Comparison of ENCODE assay signal across 23 cellular contexts in genomic region chr10:15784662-15785300, GRCh38.
A peak's percentile ranks its signal among the peaks of the same experiment; 100 is the strongest.
DNase-seq lines count a peak whose midpoint lies in the region; ATAC-seq, FAIRE-seq and TF ChIP-seq lines count a peak whose summit lies in the region.
"Had no signal": no experiment of that assay in that cellular context is flagged by ENCODE, and none has a peak within 500 bp of the region (broad histone marks: within the 10 kb centered on the region; RNA-seq: fewer than 3 reads in every experiment).

No MANE protein-coding gene starts in this region.

- no peak overlapping the region for H4K91ac ChIP-seq in H1 (replicated peaks; ENCODE audit: insufficient read length, low read length)
- no peak overlapping the region for H4K91ac ChIP-seq in mesenchymal stem cell (ENCODE audit: low read length)

- H3K79me2 ChIP-seq in H1 (ENCODE audit: control insufficient read depth in 1 of 2, insufficient read depth in 2 of 2, low read length in 2 of 2), result no peaks in the 10 kb centered on the region

- TF ChIP-seq CTCF in C4-2B (conservative IDR thresholded peaks at IDR 0.05) (no peak), H1 (IDR thresholded peaks at IDR 0.05; ENCODE audit: control extremely low read depth in 1 of 3, insufficient read depth in 1 of 3, low read depth in 1 of 3, low read length in 3 of 3) (no peak)

- H3K4ac ChIP-seq in H1 (replicated peaks; ENCODE audit: insufficient read length, low read depth, low read length) (no peak overlapping the region), mesenchymal stem cell (ENCODE audit: low read depth in 1 of 2, low read length in 2 of 2) (no peak overlapping the region)

- no peaks in the 10 kb centered on the region for H3K9me3 ChIP-seq in H1 (ENCODE audit: insufficient read depth in 2 of 2, low read depth in 1 of 2, low read length in 1 of 2)
- H3K9me3 ChIP-seq in mesenchymal stem cell (ENCODE audit: control insufficient read depth, low read length), result no peaks in the 10 kb centered on the region
- H3K9me3 ChIP-seq: tibial nerve had no signal

- H3K27ac ChIP-seq in C4-2B (peak overlapping the region; percentile 73), H1 (ENCODE audit: low read depth, low read length) (no peak overlapping the region), mesenchymal stem cell (ENCODE audit: low read length, poor library complexity, severe bottlenecking) (no peak overlapping the region)
- H3K27ac ChIP-seq: cardiac muscle cell, tibial nerve had no signal

- CTCF ChIA-PET in H1 (lab: Charles Lee; ENCODE audit: partially characterized antibody), result no interaction called here

- H4K5ac ChIP-seq in H1 (ENCODE audit: insufficient read length, low read depth, low read length), result no peak overlapping the region

- ATAC-seq in HG02798 (IDR thresholded peaks at IDR 0.05; ENCODE audit: poor library complexity, unreplicated experiment) (no peak), GM19455 (IDR thresholded peaks at IDR 0.05; ENCODE audit: unreplicated experiment) (no peak)
- ATAC-seq: Panc1 had no signal

- H3K23me2 ChIP-seq in H1 (ENCODE audit: low read depth, low read length), result no peaks in the 10 kb centered on the region

- H2BK20ac ChIP-seq in H1 (ENCODE audit: low read length), result no peak overlapping the region

- H3K4me1 ChIP-seq in H1 (replicated peaks in 1 of 4; ENCODE audit: control insufficient read depth in 3 of 4, insufficient read depth in 4 of 4, low read length in 3 of 4) (peaks cover 0 to 8% (median 4%) of the 10 kb centered on the region in 4 experiments; a peak in 2 of 7 replicates), mesenchymal stem cell (ENCODE audit: control insufficient read depth, insufficient read depth, low read depth, low read length) (peaks cover 2% of the 10 kb centered on the region)

- FAIRE-seq in H1 (lab: Jason Lieb, UNC) (peak; percentile 57), GM12892 (lab: Jason Lieb, UNC) (no peak)

- H3K4me2 ChIP-seq in H1 (ENCODE audit: insufficient read depth in 1 of 2, low read depth in 2 of 2, low read length in 2 of 2) (0 out of 4 replicates have a peak overlapping the region, but pooled peaks of 1 of the 2 experiments have one; percentile 30), mesenchymal stem cell (ENCODE audit: low read length, poor library complexity, severe bottlenecking) (no peak overlapping the region)

- POLR2A ChIA-PET in H1 (lab: Charles Lee; ENCODE audit: partially characterized antibody), result no interaction called here

- H3K56ac ChIP-seq in H1 (replicated peaks; ENCODE audit: insufficient read length, low read depth, low read length), result no peak overlapping the region

- TF ChIP-seq POLR2A in H1 (IDR thresholded peaks at IDR 0.05; ENCODE audit: control extremely low read depth in 1 of 2, low read depth in 2 of 2, low read length in 2 of 2) (no peak), GM12892 (IDR thresholded peaks at IDR 0.05; ENCODE audit: low read depth, low read length) (no peak)

- H3K79me1 ChIP-seq in H1 (ENCODE audit: low read depth, low read length) (no peaks in the 10 kb centered on the region), mesenchymal stem cell (replicated peaks; ENCODE audit: low read length, poor library complexity, severe bottlenecking) (peaks cover 4% of the 10 kb centered on the region)

- no peak overlapping the region for H3K14ac ChIP-seq in H1 (ENCODE audit: insufficient read length)
- H3K14ac ChIP-seq in mesenchymal stem cell (ENCODE audit: low read length in 2 of 2), result no peak overlapping the region

- no peak overlapping the region for H3K23ac ChIP-seq in H1 (ENCODE audit: insufficient read length)
- no peak overlapping the region for H3K23ac ChIP-seq in mesenchymal stem cell (ENCODE audit: low read length in 2 of 2)

- no peak overlapping the region for H2AFZ ChIP-seq in H1 (ENCODE audit: low read length)
- H2AFZ ChIP-seq in mesenchymal stem cell (ENCODE audit: low read depth, low read length), result no peak overlapping the region

- DNase-seq in M059J (ENCODE audit: low read depth) (peak; percentile 25), H1 (ENCODE audit: low read depth in 1 of 2, low spot score in 2 of 2) (no peak), mesenchymal stem cell (peak; percentile 38), DMS114 treated with DMSO at 0.1 percent for 48 hours (lab: John Stamatoyannopoulos, UW; ENCODE audit: unreplicated experiment) (no peak), GM12892 (ENCODE audit: insufficient read length) (no peak)
- DNase-seq: activated CD4-positive, alpha-beta memory T cell treated with anti-CD3 and anti-CD28 coated beads for 36 hours; activated effector memory CD4-positive, alpha-beta T cell treated with anti-CD3 and anti-CD28 coated beads, Interleukin-2, amount 50 U/mL, for 16 hours; AML-193; CD8-positive, alpha-beta memory T cell; DMS79; hypothalamus; NCI-H1417; NCI-H2107; nucleus accumbens; stimulated activated CD4-positive, alpha-beta T cell treated with anti-CD3 and anti-CD28 coated beads, Interleukin-4, amount 100 ng/mL, for 24 hours; T-helper 2 cell had no signal

- no peak for TF ChIP-seq RAD21 in H1 (IDR thresholded peaks at IDR 0.05 in 1 of 2, conservative IDR thresholded peaks at IDR 0.05 in 1 of 2; ENCODE audit: low read depth in 2 of 2, low read length in 2 of 2)

- no peaks in the 10 kb centered on the region for H3K27me3 ChIP-seq in H1 (replicated peaks in 1 of 4; ENCODE audit: control insufficient read depth in 3 of 4, extremely low read depth in 1 of 4, insufficient read depth in 3 of 4, low read length in 3 of 4)
- H3K27me3 ChIP-seq in mesenchymal stem cell (ENCODE audit: control insufficient read depth in 1 of 2, insufficient read depth in 1 of 2, low read length in 2 of 2), result no peaks in the 10 kb centered on the region
- H3K27me3 ChIP-seq: cardiac muscle cell, tibial nerve had no signal

- H3K36me3 ChIP-seq in H1 (ENCODE audit: control insufficient read depth in 2 of 4, insufficient read depth in 4 of 4, low read length in 3 of 4) (no peaks in the 10 kb centered on the region), mesenchymal stem cell (ENCODE audit: control insufficient read depth in 1 of 2, insufficient read depth in 2 of 2, low read depth in 1 of 2, low read length in 2 of 2) (peaks cover 11 to 84% of the 10 kb centered on the region in 2 experiments)
- H3K36me3 ChIP-seq: cardiac muscle cell had no signal

- H3K18ac ChIP-seq in H1 (ENCODE audit: extremely low read depth, low read length) (no peak overlapping the region), mesenchymal stem cell (ENCODE audit: low read depth in 1 of 2, low read length in 2 of 2) (no peak overlapping the region)

- H2BK5ac ChIP-seq in H1 (ENCODE audit: low read depth, low read length), result no peak overlapping the region
- no peak overlapping the region for H2BK5ac ChIP-seq in mesenchymal stem cell (ENCODE audit: low read depth, low read length, poor library complexity, severe bottlenecking)

- WGBS in H1 (ENCODE audit: extremely low coverage in 1 of 2, insufficient coverage in 1 of 2, insufficient read length in 1 of 2, insufficient replicate concordance in 2 of 2, low coverage in 1 of 2, low lambda C conversion rate in 2 of 2, missing lambda C conversion rate in 1 of 2), 2 experiments, result 83% methylated on average over 8 of the region's 8 CpGs; no CpG with 5 or more reads in 1 of the 2 experiments
- 67% methylated on average over 7 of the region's 8 CpGs for WGBS in mesenchymal stem cell

- H4K8ac ChIP-seq in H1 (ENCODE audit: extremely low read depth, insufficient read depth, low read length) (no peak overlapping the region), mesenchymal stem cell (ENCODE audit: low read length) (no peak overlapping the region)

- no peak overlapping the region; the same call in 1 of the 2 replicates for H2AK5ac ChIP-seq in H1 (ENCODE audit: low read depth, low read length)
- no peak overlapping the region for H2AK5ac ChIP-seq in mesenchymal stem cell (ENCODE audit: low read length, severe bottlenecking)

- H2BK120ac ChIP-seq in H1 (replicated peaks; ENCODE audit: low read depth, low read length) (no peak overlapping the region), mesenchymal stem cell (ENCODE audit: low read depth, low read length) (no peak overlapping the region)

- H2BK12ac ChIP-seq in H1 (ENCODE audit: low read depth, low read length) (no peak overlapping the region), mesenchymal stem cell (ENCODE audit: low read length in 2 of 2) (no peak overlapping the region)

- 0 out of 3 replicates have a peak, but pooled peaks of 1 of the 2 experiments have one; percentile 43 for TF ChIP-seq EP300 in H1 (IDR thresholded peaks at IDR 0.05; ENCODE audit: borderline replicate concordance in 1 of 2, low read depth in 2 of 2, low read length in 2 of 2)

- H3K9ac ChIP-seq in H1 (replicated peaks in 1 of 4; ENCODE audit: extremely low read depth in 1 of 4, low read depth in 3 of 4, low read length in 3 of 4), result no peak overlapping the region
- H3K9ac ChIP-seq in mesenchymal stem cell (ENCODE audit: low read length), result no peak overlapping the region

- H2BK15ac ChIP-seq in H1 (ENCODE audit: low read length) (no peak overlapping the region), mesenchymal stem cell (ENCODE audit: low read depth, poor library complexity, severe bottlenecking) (no peak overlapping the region)

- no peaks in the 10 kb centered on the region for H4K20me1 ChIP-seq in H1 (replicated peaks in 1 of 2; ENCODE audit: control insufficient read depth in 1 of 2, insufficient read depth in 2 of 2, low read length in 2 of 2)

- H3K4me3 ChIP-seq in H1 (ENCODE audit: extremely low read depth in 1 of 4, insufficient read depth in 2 of 4, low read depth in 3 of 4, low read length in 4 of 4) (no peak overlapping the region), mesenchymal stem cell (ENCODE audit: insufficient read depth in 1 of 2, low read depth in 1 of 2, low read length in 2 of 2) (no peak overlapping the region)
- H3K4me3 ChIP-seq: cardiac muscle cell, lung, tibial nerve had no signal

TF ChIP-seq in H1, 55 proteins besides CTCF, POLR2A, EP300 and RAD21:
- TF ChIP-seq SP2 (IDR thresholded peaks at IDR 0.05; ENCODE audit: low read length), result no peak
- TF ChIP-seq TEAD4 (IDR thresholded peaks at IDR 0.05; ENCODE audit: low read depth, low read length), result peak; percentile 32; the same call in 1 of the 2 replicates
- no peak for TF ChIP-seq CBX5 (IDR thresholded peaks at IDR 0.05; ENCODE audit: low read depth, low read length)
- 0 out of 4 replicates have a peak, but pooled peaks have one; percentile 32 to 40 for TF ChIP-seq SIN3A (conservative IDR thresholded peaks at IDR 0.05 in 1 of 2, IDR thresholded peaks at IDR 0.05 in 1 of 2; ENCODE audit: low read depth in 1 of 2, low read length in 2 of 2)
- no peak for TF ChIP-seq POLR2AphosphoS5 (IDR thresholded peaks at IDR 0.05; ENCODE audit: low read depth, low read length)
- TF ChIP-seq SRF (IDR thresholded peaks at IDR 0.05; ENCODE audit: low read depth, low read length), result no peak
- no peak for TF ChIP-seq TAF7 (optimal IDR thresholded peaks at IDR 0.05; ENCODE audit: borderline replicate concordance, low read depth, low read length)
- TF ChIP-seq CREB1 (IDR thresholded peaks at IDR 0.05), result no peak
- no peak for TF ChIP-seq CBX8 (IDR thresholded peaks at IDR 0.05; ENCODE audit: borderline replicate concordance, low read depth, low read length)
- TF ChIP-seq PHF8 (conservative IDR thresholded peaks at IDR 0.05; ENCODE audit: low read depth, low read length), result no peak
- TF ChIP-seq TCF12 (IDR thresholded peaks at IDR 0.05; ENCODE audit: low read depth, low read length), result no peak
- 0 out of 2 replicates have a peak, but pooled peaks have one; percentile 13 for TF ChIP-seq SP1 (IDR thresholded peaks at IDR 0.05; ENCODE audit: low read depth, low read length)

Comparison
In these comparisons a context has a peak if more than half of its experiments do, and no peak if none do; other contexts are left out.
1. DNase-seq: peak in M059J (single experiment) and mesenchymal stem cell (single experiment); none in H1 (0 of 2), DMS114 treated with DMSO at 0.1 percent for 48 hours (single experiment) and GM12892 (single experiment).